In genomic region chr7:48140001-48140681, GRCh38 we compare ENCODE assay signal across 1 cellular context.
A peak's percentile ranks its signal among the peaks of the same experiment; 100 is the strongest.
TF ChIP-seq lines count a peak whose summit lies in the region.

No MANE protein-coding gene starts in this region.

TF ChIP-seq in HepG2, 621 proteins besides CTCF, POLR2A, EP300 and RAD21 (continued from another document and continues in another):
- TF ChIP-seq, protein P1, sequence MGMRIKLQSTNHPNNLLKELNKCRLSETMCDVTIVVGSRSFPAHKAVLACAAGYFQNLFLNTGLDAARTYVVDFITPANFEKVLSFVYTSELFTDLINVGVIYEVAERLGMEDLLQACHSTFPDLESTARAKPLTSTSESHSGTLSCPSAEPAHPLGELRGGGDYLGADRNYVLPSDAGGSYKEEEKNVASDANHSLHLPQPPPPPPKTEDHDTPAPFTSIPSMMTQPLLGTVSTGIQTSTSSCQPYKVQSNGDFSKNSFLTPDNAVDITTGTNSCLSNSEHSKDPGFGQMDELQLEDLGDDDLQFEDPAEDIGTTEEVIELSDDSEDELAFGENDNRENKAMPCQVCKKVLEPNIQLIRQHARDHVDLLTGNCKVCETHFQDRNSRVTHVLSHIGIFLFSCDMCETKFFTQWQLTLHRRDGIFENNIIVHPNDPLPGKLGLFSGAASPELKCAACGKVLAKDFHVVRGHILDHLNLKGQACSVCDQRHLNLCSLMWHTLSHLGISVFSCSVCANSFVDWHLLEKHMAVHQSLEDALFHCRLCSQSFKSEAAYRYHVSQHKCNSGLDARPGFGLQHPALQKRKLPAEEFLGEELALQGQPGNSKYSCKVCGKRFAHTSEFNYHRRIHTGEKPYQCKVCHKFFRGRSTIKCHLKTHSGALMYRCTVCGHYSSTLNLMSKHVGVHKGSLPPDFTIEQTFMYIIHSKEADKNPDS (CRISPR knock-in tag; IDR thresholded peaks at IDR 0.05), result no peak
- TF ChIP-seq ZNF367 (CRISPR knock-in tag; IDR thresholded peaks at IDR 0.05; ENCODE audit: borderline replicate concordance) (no peak), ZNF136 (CRISPR knock-in tag; IDR thresholded peaks at IDR 0.05; ENCODE audit: low read depth) (no peak), HDAC2 (CRISPR knock-in tag; IDR thresholded peaks at IDR 0.05) (peak; percentile 95), ZNF841 (CRISPR knock-in tag; IDR thresholded peaks at IDR 0.05; ENCODE audit: borderline replicate concordance) (peak; percentile 83), HHEX (CRISPR knock-in tag; IDR thresholded peaks at IDR 0.05) (0 out of 2 replicates have a peak, but pooled peaks have one; percentile 41), ZNF644 (CRISPR knock-in tag; IDR thresholded peaks at IDR 0.05; ENCODE audit: low read depth) (peak; percentile 64; the same call in 1 of the 2 replicates), ZBED4 (CRISPR knock-in tag; IDR thresholded peaks at IDR 0.05; ENCODE audit: borderline replicate concordance) (no peak), ELF1 (CRISPR knock-in tag; IDR thresholded peaks at IDR 0.05) (peak; percentile 46), MAZ (IDR thresholded peaks at IDR 0.05; ENCODE audit: borderline replicate concordance, low read depth, low read length) (peak; percentile 58; the same call in 1 of the 2 replicates), MAZ (CRISPR knock-in tag; IDR thresholded peaks at IDR 0.05; ENCODE audit: low read depth) (0 out of 2 replicates have a peak, but pooled peaks have one; percentile 65), SP4 (CRISPR knock-in tag; IDR thresholded peaks at IDR 0.05) (no peak), HNF4G (IDR thresholded peaks at IDR 0.05; ENCODE audit: borderline replicate concordance, low read depth, low read length) (peak; percentile 98), HNF4G (CRISPR knock-in tag; IDR thresholded peaks at IDR 0.05; ENCODE audit: borderline replicate concordance, low read depth) (peak; percentile 97), FOSL1 (CRISPR knock-in tag; IDR thresholded peaks at IDR 0.05; ENCODE audit: borderline replicate concordance) (no peak), HNRNPK (IDR thresholded peaks at IDR 0.05; ENCODE audit: low read depth, low read length, poor library complexity, severe bottlenecking) (no peak), XRCC5 (optimal IDR thresholded peaks at IDR 0.05; ENCODE audit: low read length) (peak; percentile 55), USF2 (IDR thresholded peaks at IDR 0.05; ENCODE audit: low read depth, low read length) (no peak), USF2 (CRISPR knock-in tag; IDR thresholded peaks at IDR 0.05; ENCODE audit: borderline replicate concordance) (no peak), ZNF878 (CRISPR knock-in tag; IDR thresholded peaks at IDR 0.05) (no peak; the same call in 1 of the 2 replicates), ZC3H4 (CRISPR knock-in tag; IDR thresholded peaks at IDR 0.05; ENCODE audit: borderline replicate concordance) (no peak), RBM39 (IDR thresholded peaks at IDR 0.05; ENCODE audit: low read depth, low read length, poor library complexity, severe bottlenecking) (no peak), NFE2 (CRISPR knock-in tag; IDR thresholded peaks at IDR 0.05) (no peak), CENPX (CRISPR knock-in tag; IDR thresholded peaks at IDR 0.05) (no peak), FLYWCH1 (CRISPR knock-in tag; IDR thresholded peaks at IDR 0.05) (no peak), DRAP1 (CRISPR knock-in tag; IDR thresholded peaks at IDR 0.05) (peak; percentile 83), TEAD2 (CRISPR knock-in tag; IDR thresholded peaks at IDR 0.05) (no peak), CENPT (CRISPR knock-in tag; IDR thresholded peaks at IDR 0.05; ENCODE audit: low read depth) (no peak), ZSCAN21 (CRISPR knock-in tag; IDR thresholded peaks at IDR 0.05; ENCODE audit: borderline replicate concordance) (peak; percentile 34; the same call in 1 of the 2 replicates), PHF20 (CRISPR knock-in tag; IDR thresholded peaks at IDR 0.05) (peak; percentile 25; the same call in 1 of the 2 replicates), YEATS2 (CRISPR knock-in tag; IDR thresholded peaks at IDR 0.05; ENCODE audit: borderline replicate concordance) (no peak), PHF21A (CRISPR knock-in tag; IDR thresholded peaks at IDR 0.05) (peak; percentile 89), CC2D1A (CRISPR knock-in tag; IDR thresholded peaks at IDR 0.05) (no peak; the same call in 1 of the 2 replicates), CCDC6 (CRISPR knock-in tag; IDR thresholded peaks at IDR 0.05) (peak; percentile 64; the same call in 1 of the 2 replicates), ZFP91 (CRISPR knock-in tag; IDR thresholded peaks at IDR 0.05; ENCODE audit: borderline replicate concordance) (peak; percentile 40; the same call in 1 of the 2 replicates), ERF (CRISPR knock-in tag; IDR thresholded peaks at IDR 0.05) (peak; percentile 80), RELA (CRISPR knock-in tag; IDR thresholded peaks at IDR 0.05) (no peak), NFYB (CRISPR knock-in tag; IDR thresholded peaks at IDR 0.05) (peak; percentile 25; the same call in 1 of the 2 replicates), ZNF788 (CRISPR knock-in tag; IDR thresholded peaks at IDR 0.05; ENCODE audit: borderline replicate concordance) (peak; percentile 88; the same call in 1 of the 2 replicates), ZMYM2 (CRISPR knock-in tag; IDR thresholded peaks at IDR 0.05) (0 out of 2 replicates have a peak, but pooled peaks have one; percentile 32), ZNF704 (CRISPR knock-in tag; IDR thresholded peaks at IDR 0.05; ENCODE audit: borderline replicate concordance) (no peak)
- TF ChIP-seq, protein P2, sequence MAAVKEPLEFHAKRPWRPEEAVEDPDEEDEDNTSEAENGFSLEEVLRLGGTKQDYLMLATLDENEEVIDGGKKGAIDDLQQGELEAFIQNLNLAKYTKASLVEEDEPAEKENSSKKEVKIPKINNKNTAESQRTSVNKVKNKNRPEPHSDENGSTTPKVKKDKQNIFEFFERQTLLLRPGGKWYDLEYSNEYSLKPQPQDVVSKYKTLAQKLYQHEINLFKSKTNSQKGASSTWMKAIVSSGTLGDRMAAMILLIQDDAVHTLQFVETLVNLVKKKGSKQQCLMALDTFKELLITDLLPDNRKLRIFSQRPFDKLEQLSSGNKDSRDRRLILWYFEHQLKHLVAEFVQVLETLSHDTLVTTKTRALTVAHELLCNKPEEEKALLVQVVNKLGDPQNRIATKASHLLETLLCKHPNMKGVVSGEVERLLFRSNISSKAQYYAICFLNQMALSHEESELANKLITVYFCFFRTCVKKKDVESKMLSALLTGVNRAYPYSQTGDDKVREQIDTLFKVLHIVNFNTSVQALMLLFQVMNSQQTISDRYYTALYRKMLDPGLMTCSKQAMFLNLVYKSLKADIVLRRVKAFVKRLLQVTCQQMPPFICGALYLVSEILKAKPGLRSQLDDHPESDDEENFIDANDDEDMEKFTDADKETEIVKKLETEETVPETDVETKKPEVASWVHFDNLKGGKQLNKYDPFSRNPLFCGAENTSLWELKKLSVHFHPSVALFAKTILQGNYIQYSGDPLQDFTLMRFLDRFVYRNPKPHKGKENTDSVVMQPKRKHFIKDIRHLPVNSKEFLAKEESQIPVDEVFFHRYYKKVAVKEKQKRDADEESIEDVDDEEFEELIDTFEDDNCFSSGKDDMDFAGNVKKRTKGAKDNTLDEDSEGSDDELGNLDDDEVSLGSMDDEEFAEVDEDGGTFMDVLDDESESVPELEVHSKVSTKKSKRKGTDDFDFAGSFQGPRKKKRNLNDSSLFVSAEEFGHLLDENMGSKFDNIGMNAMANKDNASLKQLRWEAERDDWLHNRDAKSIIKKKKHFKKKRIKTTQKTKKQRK (IDR thresholded peaks at IDR 0.05; ENCODE audit: low read length), result no peak
- TF ChIP-seq, protein P3, sequence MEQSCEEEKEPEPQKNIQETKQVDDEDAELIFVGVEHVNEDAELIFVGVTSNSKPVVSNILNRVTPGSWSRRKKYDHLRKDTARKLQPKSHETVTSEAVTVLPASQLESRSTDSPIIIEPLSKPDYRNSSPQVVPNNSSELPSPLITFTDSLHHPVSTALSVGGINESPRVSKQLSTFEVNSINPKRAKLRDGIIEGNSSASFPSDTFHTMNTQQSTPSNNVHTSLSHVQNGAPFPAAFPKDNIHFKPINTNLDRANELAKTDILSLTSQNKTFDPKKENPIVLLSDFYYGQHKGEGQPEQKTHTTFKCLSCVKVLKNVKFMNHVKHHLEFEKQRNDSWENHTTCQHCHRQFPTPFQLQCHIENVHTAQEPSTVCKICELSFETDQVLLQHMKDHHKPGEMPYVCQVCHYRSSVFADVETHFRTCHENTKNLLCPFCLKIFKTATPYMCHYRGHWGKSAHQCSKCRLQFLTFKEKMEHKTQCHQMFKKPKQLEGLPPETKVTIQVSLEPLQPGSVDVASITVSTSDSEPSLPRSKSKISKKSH (CRISPR knock-in tag; IDR thresholded peaks at IDR 0.05; ENCODE audit: borderline replicate concordance), result no peak
- TF ChIP-seq, protein P4, sequence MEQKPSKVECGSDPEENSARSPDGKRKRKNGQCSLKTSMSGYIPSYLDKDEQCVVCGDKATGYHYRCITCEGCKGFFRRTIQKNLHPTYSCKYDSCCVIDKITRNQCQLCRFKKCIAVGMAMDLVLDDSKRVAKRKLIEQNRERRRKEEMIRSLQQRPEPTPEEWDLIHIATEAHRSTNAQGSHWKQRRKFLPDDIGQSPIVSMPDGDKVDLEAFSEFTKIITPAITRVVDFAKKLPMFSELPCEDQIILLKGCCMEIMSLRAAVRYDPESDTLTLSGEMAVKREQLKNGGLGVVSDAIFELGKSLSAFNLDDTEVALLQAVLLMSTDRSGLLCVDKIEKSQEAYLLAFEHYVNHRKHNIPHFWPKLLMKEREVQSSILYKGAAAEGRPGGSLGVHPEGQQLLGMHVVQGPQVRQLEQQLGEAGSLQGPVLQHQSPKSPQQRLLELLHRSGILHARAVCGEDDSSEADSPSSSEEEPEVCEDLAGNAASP (CRISPR knock-in tag; IDR thresholded peaks at IDR 0.05; ENCODE audit: borderline replicate concordance), result peak; percentile 71; the same call in 1 of the 2 replicates
- TF ChIP-seq, protein P5, sequence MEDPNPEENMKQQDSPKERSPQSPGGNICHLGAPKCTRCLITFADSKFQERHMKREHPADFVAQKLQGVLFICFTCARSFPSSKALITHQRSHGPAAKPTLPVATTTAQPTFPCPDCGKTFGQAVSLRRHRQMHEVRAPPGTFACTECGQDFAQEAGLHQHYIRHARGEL (CRISPR knock-in tag; IDR thresholded peaks at IDR 0.05), result no peak
